Comparison of ENCODE assay signal across 8 cellular contexts in genomic region chr3:169966951-169967915, GRCh38. TPM values are rescaled to one million over a fixed set of nuclear protein-coding genes. Genes with fewer than 3 reads are reported as not detected.
DNase-seq lines count a peak whose midpoint lies in the region; ATAC-seq, FAIRE-seq and TF ChIP-seq lines count a peak whose summit lies in the region.

No MANE protein-coding gene starts in this region.

- TF ChIP-seq EP300 in HepG2 (IDR thresholded peaks at IDR 0.05; ENCODE audit: low read depth in 2 of 2, low read length in 2 of 2) (no peak), HepG2 (CRISPR knock-in tag; IDR thresholded peaks at IDR 0.05; ENCODE audit: borderline replicate concordance) (no peak)

- FAIRE-seq in HepG2 (lab: Jason Lieb, UNC) = no peak

- H2AFZ ChIP-seq in HepG2 (ENCODE audit: low read length) = no peak overlapping the region

- peak overlapping the region; percentile 72 for H3K4me2 ChIP-seq in HepG2 (ENCODE audit: low read depth, low read length)

- TF ChIP-seq CTCF in HepG2 (CRISPR knock-in tag; IDR thresholded peaks at IDR 0.05) = no peak

- H4K20me1 ChIP-seq in HepG2 (ENCODE audit: insufficient read depth, low read length) = peaks cover 34% of the 10 kb centered on the region

- POLR2A ChIA-PET in HepG2 (lab: Yijun Ruan, JAX) = interaction anchor here (1.1 to 2.0 kb wide), 5 partner anchors 11 to 202 kb away, joined by 4 to 16 read pairs (median 5); partner anchors contain the start of gene TERC

- in situ Hi-C loops in HepG2 (cut with HindIII; ENCODE audit: extremely low pct_ligation_motif_present, low pct_unique_long_range_greater_than_20kb) = no loop called here

- peaks cover 0 to 5% of the 10 kb centered on the region in 2 experiments; a peak in 1 of 5 replicates for H3K27me3 ChIP-seq in HepG2 (ENCODE audit: control insufficient read depth in 1 of 2, insufficient read depth in 2 of 2, low read length in 2 of 2)

- H3K9me3 ChIP-seq in HepG2 (ENCODE audit: low read length) = no peaks in the 10 kb centered on the region

- BruUV-seq in HepG2 (replicated peaks; lab: Mats Ljungman, UMichigan) = TSS peak; percentile 43

- TF ChIP-seq RAD21 in HepG2 (CRISPR knock-in tag; IDR thresholded peaks at IDR 0.05) = no peak

- H3K27ac ChIP-seq in HepG2 (ENCODE audit: extremely low read length, insufficient read depth, low read length) = peak overlapping the region; percentile 72

- peak overlapping the region; percentile 75 to 99 (median 95) for H3K4me3 ChIP-seq in HepG2 (replicated peaks in 1 of 3; ENCODE audit: insufficient read depth in 1 of 3, low read depth in 2 of 3, low read length in 3 of 3)

- peak overlapping the region; percentile 94 for H3K9ac ChIP-seq in HepG2 (ENCODE audit: insufficient read depth, low read depth, low read length)

- peak in 1 of 2 experiments; percentile 16; a peak in 1 of 4 replicates for TF ChIP-seq POLR2A in HepG2 (IDR thresholded peaks at IDR 0.05; ENCODE audit: insufficient read depth in 1 of 2, low read depth in 2 of 2, low read length in 2 of 2)

- H3K79me2 ChIP-seq in HepG2 (ENCODE audit: insufficient read depth, low read length) = peaks cover 56% of the 10 kb centered on the region

- H3K36me3 ChIP-seq in HepG2 (replicated peaks in 1 of 2; ENCODE audit: control insufficient read depth in 1 of 2, insufficient read depth in 2 of 2, low read length in 2 of 2) = peaks cover 2 to 22% of the 10 kb centered on the region in 2 experiments; a peak in 3 of 5 replicates

- peak; percentile 58 for DNase-seq in SIG-M5 treated with dmso at 0.1 percent for 504 hours (lab: John Stamatoyannopoulos, UW; ENCODE audit: unreplicated experiment)
- no peak for DNase-seq in SIG-M5 (lab: John Stamatoyannopoulos, UW)
- peak; percentile 59 for DNase-seq in NCI-H1417 treated with DMSO at 0.1 percent for 48 hours (lab: John Stamatoyannopoulos, UW)
- DNase-seq in activated CD4-positive, alpha-beta T cell treated with anti-CD3 and anti-CD28 coated beads for 4 hours = peak; percentile 14 to 19
- DNase-seq in dermis microvascular lymphatic vessel endothelial cell (ENCODE audit: low read depth in 2 of 2) = peak; percentile 6 to 70
- peak; percentile 6 for DNase-seq in HepG2 (ENCODE audit: low spot score)
- peak; percentile 32 for DNase-seq in stimulated activated CD4-positive, alpha-beta T cell treated with anti-CD3 and anti-CD28 coated beads, Interleukin-4, amount 100 ng/mL, for 24 hours

- peak; percentile 36 for ATAC-seq in HG02798 (IDR thresholded peaks at IDR 0.05; ENCODE audit: poor library complexity, unreplicated experiment)
- peak; percentile 75 for ATAC-seq in HepG2

- 5% methylated on average over 22 of the region's 44 CpGs for WGBS in HepG2 (ENCODE audit: low lambda C conversion rate)

- peaks cover 48% of the 10 kb centered on the region for H3K4me1 ChIP-seq in HepG2 (ENCODE audit: insufficient read depth, low read length)

- intact Hi-C loops in HepG2 (cut with micrococcal nuclease; ENCODE audit: unreplicated experiment) = loop anchor here (1.0 to 2.0 kb wide), 3 partner anchors 72 to 204 kb away; no protein-coding TSS in a partner anchor

- CTCF ChIA-PET in HepG2 (lab: Yijun Ruan, JAX; ENCODE audit: low intra/inter-chr PET ratio, low total read pairs) = no interaction called here

TF ChIP-seq in HepG2, 621 proteins besides CTCF, POLR2A, EP300 and RAD21 (continues in another document):
- TF ChIP-seq HMGXB4 (CRISPR knock-in tag; IDR thresholded peaks at IDR 0.05; ENCODE audit: borderline replicate concordance in 1 of 2, low read depth in 1 of 2) (peak in 1 of 2 experiments; percentile 40; a peak in 2 of 4 replicates), ATF5 (CRISPR knock-in tag; IDR thresholded peaks at IDR 0.05; ENCODE audit: low read depth) (no peak), ZNF33B (CRISPR knock-in tag; IDR thresholded peaks at IDR 0.05) (no peak), HOXA3 (CRISPR knock-in tag; IDR thresholded peaks at IDR 0.05) (no peak; the same call in 1 of the 2 replicates)

RNA-seq across cellular contexts. Expression of gene SEC62, which starts 0.6 kb away (rescaled TPM):
- total RNA-seq in dermis microvascular lymphatic vessel endothelial cell (20.8 and 27.9 TPM in 2 replicates), HepG2 (2016; rRNA removed; fragmentation: Illumina TruSeq; extraction: Trizol) (53.5 and 68.7 TPM in 2 replicates)
- total RNA-seq in HepG2 (2016; cell fraction: cytosol; rRNA removed; fragmentation: Illumina TruSeq; extraction: Trizol; ENCODE audit: low read depth) = 23.2 and 27.8 TPM in 2 replicates
- 52.0 and 67.0 TPM in 2 replicates for total RNA-seq in HepG2 (2016; cell fraction: insoluble cytoplasmic fraction; rRNA removed; fragmentation: Illumina TruSeq; extraction: Trizol)
- total RNA-seq in HepG2 (2016; cell fraction: membrane; rRNA removed; fragmentation: Illumina TruSeq; extraction: Trizol) = 20.0 and 27.1 TPM in 2 replicates
- total RNA-seq in HepG2 (2016; cell fraction: nucleus; rRNA removed; fragmentation: Illumina TruSeq; extraction: Trizol) = 65.7 and 66.3 TPM in 2 replicates
- 54.0 and 55.7 TPM in 2 replicates for polyA plus RNA-seq in HepG2 (2011; rRNA removed)
- 22.3 and 33.1 TPM in 2 replicates for polyA plus RNA-seq in HepG2 (2011; cell fraction: cytosol; rRNA removed)
- polyA plus RNA-seq in HepG2 (2011; cell fraction: nucleus; rRNA removed) = 16.0 and 16.5 TPM in 2 replicates
- 82.5 and 100 TPM in 2 replicates for polyA plus RNA-seq in HepG2 (2012)
- polyA plus RNA-seq in HepG2 (2016; cell fraction: cytosol; fragmentation: Illumina TruSeq; extraction: Trizol; ENCODE audit: low read depth) = 4.9 and 6.5 TPM in 2 replicates
- 59.8 and 62.0 TPM in 2 replicates for polyA plus RNA-seq in HepG2 (2016; cell fraction: insoluble cytoplasmic fraction; fragmentation: Illumina TruSeq; extraction: Trizol; ENCODE audit: low read depth)
- 8.2 and 11.5 TPM in 2 replicates for polyA plus RNA-seq in HepG2 (2016; cell fraction: membrane; fragmentation: Illumina TruSeq; extraction: Trizol; ENCODE audit: low read depth)
- 95.5 and 100 TPM in 2 replicates for polyA plus RNA-seq in HepG2 (2016; cell fraction: nucleus; fragmentation: Illumina TruSeq; extraction: Trizol; ENCODE audit: insufficient read depth, low read depth)
- 136 and 163 TPM in 2 replicates for polyA minus RNA-seq in HepG2 (2011; rRNA and poly(A)+ RNA removed; ENCODE audit: low replicate concordance)
- 36.2 and 39.5 TPM in 2 replicates for polyA minus RNA-seq in HepG2 (2011; cell fraction: cytosol; rRNA and poly(A)+ RNA removed)
- 50.5 and 51.8 TPM in 2 replicates for polyA minus RNA-seq in HepG2 (2011; cell fraction: nucleus; rRNA and poly(A)+ RNA removed)

RNA-seq across cellular contexts. Expression of gene SAMD7, which starts 55.9 kb away (rescaled TPM):
- total RNA-seq in dermis microvascular lymphatic vessel endothelial cell = not detected in 2 replicates
- not detected in 2 replicates for total RNA-seq in HepG2 (2016; rRNA removed; fragmentation: Illumina TruSeq; extraction: Trizol)
- not detected in 2 replicates for total RNA-seq in HepG2 (2016; cell fraction: cytosol; rRNA removed; fragmentation: Illumina TruSeq; extraction: Trizol; ENCODE audit: low read depth)
- not detected in 2 replicates for total RNA-seq in HepG2 (2016; cell fraction: insoluble cytoplasmic fraction; rRNA removed; fragmentation: Illumina TruSeq; extraction: Trizol)
- total RNA-seq in HepG2 (2016; cell fraction: membrane; rRNA removed; fragmentation: Illumina TruSeq; extraction: Trizol) = not detected in 2 replicates
- not detected in 2 replicates for total RNA-seq in HepG2 (2016; cell fraction: nucleus; rRNA removed; fragmentation: Illumina TruSeq; extraction: Trizol)
- polyA plus RNA-seq in HepG2 (2011; rRNA removed) = not detected in 2 replicates
- not detected in 2 replicates for polyA plus RNA-seq in HepG2 (2011; cell fraction: cytosol; rRNA removed)
- polyA plus RNA-seq in HepG2 (2011; cell fraction: nucleus; rRNA removed) = not detected in 2 replicates
- not detected in 2 replicates for polyA plus RNA-seq in HepG2 (2012)
- polyA plus RNA-seq in HepG2 (2016; cell fraction: cytosol; fragmentation: Illumina TruSeq; extraction: Trizol; ENCODE audit: low read depth) = not detected in 2 replicates
- polyA plus RNA-seq in HepG2 (2016; cell fraction: insoluble cytoplasmic fraction; fragmentation: Illumina TruSeq; extraction: Trizol; ENCODE audit: low read depth) = not detected in 2 replicates
- polyA plus RNA-seq in HepG2 (2016; cell fraction: membrane; fragmentation: Illumina TruSeq; extraction: Trizol; ENCODE audit: low read depth) = not detected in 2 replicates
- not detected in 2 replicates for polyA plus RNA-seq in HepG2 (2016; cell fraction: nucleus; fragmentation: Illumina TruSeq; extraction: Trizol; ENCODE audit: insufficient read depth, low read depth)
- not detected in 2 replicates for polyA minus RNA-seq in HepG2 (2011; rRNA and poly(A)+ RNA removed; ENCODE audit: low replicate concordance)
- polyA minus RNA-seq in HepG2 (2011; cell fraction: cytosol; rRNA and poly(A)+ RNA removed) = not detected in 2 replicates
- polyA minus RNA-seq in HepG2 (2011; cell fraction: nucleus; rRNA and poly(A)+ RNA removed) = not detected in 2 replicates
